Comparison of ENCODE assay signal across 12 cellular contexts in genomic region chr5:121478636-121479035, GRCh38.
DNase-seq lines count a peak whose midpoint lies in the region; ATAC-seq and TF ChIP-seq lines count a peak whose summit lies in the region.
"Had no signal": no experiment of that assay in that cellular context is flagged by ENCODE, and none has a peak within 500 bp of the region (broad histone marks: within the 10 kb centered on the region; RNA-seq: fewer than 3 reads in every experiment).

No MANE protein-coding gene starts in this region.

- H3K36me3 ChIP-seq in GM23338 (ENCODE audit: insufficient read depth) = no peaks in the 10 kb centered on the region
- no peaks in the 10 kb centered on the region for H3K36me3 ChIP-seq in HUES6 (ENCODE audit: control insufficient read depth, insufficient read depth, low read length)
- H3K36me3 ChIP-seq in iPS-18a (ENCODE audit: control insufficient read depth, low read depth, low read length) = no peaks in the 10 kb centered on the region
- H3K36me3 ChIP-seq in BE2C = no peaks in the 10 kb centered on the region
- H3K36me3 ChIP-seq in thyroid gland = no peaks in the 10 kb centered on the region
- no peaks in the 10 kb centered on the region for H3K36me3 ChIP-seq in lower lobe of right lung
- H3K36me3 ChIP-seq: BLaER1 had no signal

- no peak for TF ChIP-seq POLR2A in thyroid gland (IDR thresholded peaks at IDR 0.05)

- no peaks in the 10 kb centered on the region for H3K79me2 ChIP-seq in GM23338 (replicated peaks; ENCODE audit: insufficient read depth)

- peaks cover 23% of the 10 kb centered on the region for H3K4me1 Mint-ChIP-seq in GM23338
- H3K4me1 Mint-ChIP-seq: CD8-positive, alpha-beta memory T cell had no signal

- H3K9me3 Mint-ChIP-seq in GM23338 = no peaks in the 10 kb centered on the region

- peak overlapping the region; percentile 24; the same call in 1 of the 2 replicates for H3K27ac Mint-ChIP-seq in GM23338
- H3K27ac Mint-ChIP-seq: CD8-positive, alpha-beta memory T cell had no signal

- no peaks in the 10 kb centered on the region for H3F3A ChIP-seq in GM23338 (replicated peaks; ENCODE audit: low read depth)

- no peaks in the 10 kb centered on the region for H4K20me1 ChIP-seq in GM23338 (replicated peaks; ENCODE audit: insufficient read depth)
- H4K20me1 ChIP-seq: BLaER1 had no signal

- DNase-seq in GM23338 (ENCODE audit: low spot score) (peak; percentile 72), BE2C (no peak), thyroid gland (no peak), lower lobe of right lung (no peak), amygdala (lab: John Stamatoyannopoulos, UW) (no peak)
- DNase-seq: Caco-2; CD8-positive, alpha-beta memory T cell; H7 had no signal

- peak; percentile 56 for ATAC-seq in GM23338
- no peak for ATAC-seq in lower lobe of right lung
- ATAC-seq: K562 had no signal

- H3K9me2 ChIP-seq in GM23338 (ENCODE audit: insufficient read depth) = no peaks in the 10 kb centered on the region

- WGBS in thyroid gland, 2 donors = 68 to 78% methylated on average over 3 of the region's 3 CpGs

- H3K27ac ChIP-seq in GM23338 (ENCODE audit: low read depth) (no peak overlapping the region), HUES6 (ENCODE audit: low read depth, low read length) (peak overlapping the region; percentile 74), iPS-18a (ENCODE audit: low read length) (no peak overlapping the region), thyroid gland (no peak overlapping the region), lower lobe of right lung (no peak overlapping the region)
- H3K27ac ChIP-seq: BLaER1 had no signal

- H3K4me1 ChIP-seq in GM23338 (ENCODE audit: insufficient read depth) (peaks cover 33% of the 10 kb centered on the region), HUES6 (ENCODE audit: control insufficient read depth, insufficient read depth, low read length) (peaks cover 28% of the 10 kb centered on the region), iPS-18a (ENCODE audit: control insufficient read depth, low read depth, low read length) (peaks cover 16% of the 10 kb centered on the region), BE2C (peaks cover 4% of the 10 kb centered on the region; the same call in 1 of the 2 replicates), thyroid gland (no peaks in the 10 kb centered on the region), lower lobe of right lung (no peaks in the 10 kb centered on the region)
- H3K4me1 ChIP-seq: BLaER1, Caco-2 had no signal

- TF ChIP-seq CTCF in GM23338 (conservative IDR thresholded peaks at IDR 0.05; ENCODE audit: low read depth in 2 of 2) (no peak), BE2C (IDR thresholded peaks at IDR 0.05; ENCODE audit: low read depth, low read length) (no peak), thyroid gland (IDR thresholded peaks at IDR 0.05) (no peak), lower lobe of right lung (IDR thresholded peaks at IDR 0.05) (no peak)

- no peaks in the 10 kb centered on the region for H3K27me3 Mint-ChIP-seq in GM23338 (ENCODE audit: insufficient read depth, low read depth, poor library complexity)
- H3K27me3 Mint-ChIP-seq: CD8-positive, alpha-beta memory T cell had no signal

- H3K36me3 Mint-ChIP-seq in GM23338 (ENCODE audit: low read depth) = no peaks in the 10 kb centered on the region
- H3K36me3 Mint-ChIP-seq: CD8-positive, alpha-beta memory T cell had no signal

- H2AFZ ChIP-seq in GM23338 = no peak overlapping the region

- no peaks in the 10 kb centered on the region for H3K27me3 ChIP-seq in GM23338 (ENCODE audit: insufficient read depth)
- H3K27me3 ChIP-seq in HUES6 (ENCODE audit: control insufficient read depth, insufficient read depth, low read length) = no peaks in the 10 kb centered on the region
- no peaks in the 10 kb centered on the region for H3K27me3 ChIP-seq in iPS-18a (ENCODE audit: control insufficient read depth, insufficient read depth, low read length)
- H3K27me3 ChIP-seq in BE2C = no peaks in the 10 kb centered on the region
- H3K27me3 ChIP-seq in thyroid gland = no peaks in the 10 kb centered on the region
- H3K27me3 ChIP-seq in lower lobe of right lung (ENCODE audit: low read depth) = no peaks in the 10 kb centered on the region
- H3K27me3 ChIP-seq: BLaER1 had no signal

- H3K4me2 ChIP-seq in GM23338 = peak overlapping the region; percentile 46
- H3K4me2 ChIP-seq: BLaER1 had no signal

- H3K4me3 Mint-ChIP-seq in GM23338 = no peak overlapping the region
- H3K4me3 Mint-ChIP-seq: CD8-positive, alpha-beta memory T cell had no signal

- H3K9me3 ChIP-seq in HUES6 (ENCODE audit: control insufficient read depth, insufficient read depth, low read depth, low read length) (no peaks in the 10 kb centered on the region), iPS-18a (ENCODE audit: control insufficient read depth, low read depth, low read length) (no peaks in the 10 kb centered on the region), BE2C (no peaks in the 10 kb centered on the region; the same call in 1 of the 2 replicates), thyroid gland (no peaks in the 10 kb centered on the region), lower lobe of right lung (no peaks in the 10 kb centered on the region)
- H3K9me3 ChIP-seq: BLaER1, Caco-2 had no signal

- intact Hi-C loops in thyroid gland (cut with DNase I) = no loop called here
- intact Hi-C loops in lower lobe of right lung (cut with DNase I) = no loop called here

- H3K4me3 ChIP-seq in GM23338 (peak overlapping the region; percentile 10; the same call in 1 of the 2 replicates), HUES6 (ENCODE audit: low read depth, low read length) (0 out of 2 replicates have a peak overlapping the region, but pooled peaks have one; percentile 8), iPS-18a (ENCODE audit: low read length) (peak overlapping the region; percentile 1), BE2C (ENCODE audit: low read depth, low read length) (no peak overlapping the region), thyroid gland (replicated peaks in 1 of 3) (no peak overlapping the region), lower lobe of right lung (no peak overlapping the region)
- H3K4me3 ChIP-seq: BLaER1, K562 had no signal

- H3K9ac ChIP-seq in HUES6 (ENCODE audit: low read length) (no peak overlapping the region), iPS-18a (ENCODE audit: low read length) (no peak overlapping the region)
- H3K9ac ChIP-seq: BLaER1 had no signal

TF ChIP-seq in GM23338, 12 proteins besides CTCF, POLR2A, EP300 and RAD21:
- no peak for TF ChIP-seq REST (IDR thresholded peaks at IDR 0.05; ENCODE audit: unreplicated experiment)
- no peak for TF ChIP-seq JUNB (IDR thresholded peaks at IDR 0.05; ENCODE audit: unreplicated experiment)
- no peak for TF ChIP-seq POLR2AphosphoS5 (IDR thresholded peaks at IDR 0.05; ENCODE audit: low read depth)
- TF ChIP-seq EZH2phosphoT487 (IDR thresholded peaks at IDR 0.05; ENCODE audit: unreplicated experiment) = no peak
- no peak for TF ChIP-seq CREB1 (CRISPR knock-in tag; IDR thresholded peaks at IDR 0.05; ENCODE audit: low read depth)
- no peak for TF ChIP-seq STAT1 (IDR thresholded peaks at IDR 0.05; ENCODE audit: unreplicated experiment)
- no peak for TF ChIP-seq ZNF331 (CRISPR knock-in tag; IDR thresholded peaks at IDR 0.05; ENCODE audit: low read depth)

Comparison
In these comparisons a context has a peak if more than half of its experiments do, and no peak if none do; other contexts are left out.
1. H3K4me3 ChIP-seq: peak in GM23338 (single experiment), HUES6 (single experiment) and iPS-18a (single experiment); none in BE2C (single experiment), thyroid gland (0 of 3) and lower lobe of right lung (single experiment).